ENCODE assay signal across 2 cellular contexts in genomic region chr4:14143892-14144291, GRCh38.
TF ChIP-seq lines count a peak whose summit lies in the region.

No MANE protein-coding gene starts in this region.

TF ChIP-seq in SK-N-SH, 30 proteins besides CTCF, POLR2A, EP300 and RAD21 (continued from another document):
- TF ChIP-seq ZBTB33 (IDR thresholded peaks at IDR 0.05; ENCODE audit: borderline replicate concordance, low read depth), result no peak
- TF ChIP-seq IRF3 (IDR thresholded peaks at IDR 0.05; ENCODE audit: low read depth, low read length), result no peak
- no peak for TF ChIP-seq SMC3 (IDR thresholded peaks at IDR 0.05; ENCODE audit: low read depth, low read length)
- TF ChIP-seq JUND (IDR thresholded peaks at IDR 0.05), result no peak

TF ChIP-seq in SK-N-SH treated with all-trans-retinoic acid at 6 μM for 48 hours, 23 proteins besides CTCF, POLR2A, EP300 and RAD21 (continued from another document):
- TF ChIP-seq, protein P1, sequence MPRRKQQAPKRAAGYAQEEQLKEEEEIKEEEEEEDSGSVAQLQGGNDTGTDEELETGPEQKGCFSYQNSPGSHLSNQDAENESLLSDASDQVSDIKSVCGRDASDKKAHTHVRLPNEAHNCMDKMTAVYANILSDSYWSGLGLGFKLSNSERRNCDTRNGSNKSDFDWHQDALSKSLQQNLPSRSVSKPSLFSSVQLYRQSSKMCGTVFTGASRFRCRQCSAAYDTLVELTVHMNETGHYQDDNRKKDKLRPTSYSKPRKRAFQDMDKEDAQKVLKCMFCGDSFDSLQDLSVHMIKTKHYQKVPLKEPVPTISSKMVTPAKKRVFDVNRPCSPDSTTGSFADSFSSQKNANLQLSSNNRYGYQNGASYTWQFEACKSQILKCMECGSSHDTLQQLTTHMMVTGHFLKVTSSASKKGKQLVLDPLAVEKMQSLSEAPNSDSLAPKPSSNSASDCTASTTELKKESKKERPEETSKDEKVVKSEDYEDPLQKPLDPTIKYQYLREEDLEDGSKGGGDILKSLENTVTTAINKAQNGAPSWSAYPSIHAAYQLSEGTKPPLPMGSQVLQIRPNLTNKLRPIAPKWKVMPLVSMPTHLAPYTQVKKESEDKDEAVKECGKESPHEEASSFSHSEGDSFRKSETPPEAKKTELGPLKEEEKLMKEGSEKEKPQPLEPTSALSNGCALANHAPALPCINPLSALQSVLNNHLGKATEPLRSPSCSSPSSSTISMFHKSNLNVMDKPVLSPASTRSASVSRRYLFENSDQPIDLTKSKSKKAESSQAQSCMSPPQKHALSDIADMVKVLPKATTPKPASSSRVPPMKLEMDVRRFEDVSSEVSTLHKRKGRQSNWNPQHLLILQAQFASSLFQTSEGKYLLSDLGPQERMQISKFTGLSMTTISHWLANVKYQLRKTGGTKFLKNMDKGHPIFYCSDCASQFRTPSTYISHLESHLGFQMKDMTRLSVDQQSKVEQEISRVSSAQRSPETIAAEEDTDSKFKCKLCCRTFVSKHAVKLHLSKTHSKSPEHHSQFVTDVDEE (CRISPR knock-in tag; IDR thresholded peaks at IDR 0.05), result no peak
- TF ChIP-seq BACH2 (CRISPR knock-in tag; IDR thresholded peaks at IDR 0.05; ENCODE audit: borderline replicate concordance), result no peak
- TF ChIP-seq, protein P2, sequence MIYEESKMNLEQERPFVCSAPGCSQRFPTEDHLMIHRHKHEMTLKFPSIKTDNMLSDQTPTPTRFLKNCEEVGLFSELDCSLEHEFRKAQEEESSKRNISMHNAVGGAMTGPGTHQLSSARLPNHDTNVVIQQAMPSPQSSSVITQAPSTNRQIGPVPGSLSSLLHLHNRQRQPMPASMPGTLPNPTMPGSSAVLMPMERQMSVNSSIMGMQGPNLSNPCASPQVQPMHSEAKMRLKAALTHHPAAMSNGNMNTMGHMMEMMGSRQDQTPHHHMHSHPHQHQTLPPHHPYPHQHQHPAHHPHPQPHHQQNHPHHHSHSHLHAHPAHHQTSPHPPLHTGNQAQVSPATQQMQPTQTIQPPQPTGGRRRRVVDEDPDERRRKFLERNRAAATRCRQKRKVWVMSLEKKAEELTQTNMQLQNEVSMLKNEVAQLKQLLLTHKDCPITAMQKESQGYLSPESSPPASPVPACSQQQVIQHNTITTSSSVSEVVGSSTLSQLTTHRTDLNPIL (CRISPR knock-in tag; IDR thresholded peaks at IDR 0.05; ENCODE audit: low read depth), result no peak
- TF ChIP-seq ZNF70 (CRISPR knock-in tag; IDR thresholded peaks at IDR 0.05), result no peak
- no peak for TF ChIP-seq OSR1 (CRISPR knock-in tag; IDR thresholded peaks at IDR 0.05)
- no peak for TF ChIP-seq GLIS3 (CRISPR knock-in tag; IDR thresholded peaks at IDR 0.05)
- no peak for TF ChIP-seq PPARA (CRISPR knock-in tag; IDR thresholded peaks at IDR 0.05; ENCODE audit: borderline replicate concordance)
- TF ChIP-seq TOX (CRISPR knock-in tag; IDR thresholded peaks at IDR 0.05; ENCODE audit: borderline replicate concordance), result no peak
- no peak for TF ChIP-seq ZFP3 (CRISPR knock-in tag; IDR thresholded peaks at IDR 0.05)
- TF ChIP-seq CSRNP3 (CRISPR knock-in tag; IDR thresholded peaks at IDR 0.05), result no peak
- TF ChIP-seq ESRRG (CRISPR knock-in tag; IDR thresholded peaks at IDR 0.05), result no peak
TF ChIP-seq in SK-N-SH treated with all-trans-retinoic acid at 6 μM for 48 hours: peak in this region for 0.
